In genomic region chr12:103782399-103782798, GRCh38 we compare ENCODE assay signal across 21 cellular contexts.
"Had no signal": no experiment of that assay in that cellular context is flagged by ENCODE, and none has a peak within 500 bp of the region (broad histone marks: within the 10 kb centered on the region; RNA-seq: fewer than 3 reads in every experiment).

No MANE protein-coding gene starts in this region.

- H3K4me1 ChIP-seq: colonic mucosa, foreskin keratinocyte had no signal

- H3K9me3 ChIP-seq: colonic mucosa, esophagus muscularis mucosa, esophagus squamous epithelium, gastroesophageal sphincter had no signal

- ATAC-seq: effector memory CD8-positive, alpha-beta T cell; esophagus mucosa; foreskin keratinocyte; gastroesophageal sphincter had no signal

- H3K4me3 ChIP-seq: colonic mucosa, coronary artery, dorsolateral prefrontal cortex, esophagus muscularis mucosa, esophagus squamous epithelium, gastroesophageal sphincter had no signal

- DNase-seq: cerebellar nuclear complex; colonic mucosa; cortex of kidney; dermis blood vessel endothelial cell; dorsolateral prefrontal cortex; effector CD4-positive, alpha-beta T cell; effector CD8-positive, alpha-beta T cell; effector memory CD4-positive, alpha-beta T cell; effector memory CD8-positive, alpha-beta T cell; endodermal cell; erythroblast; esophagus squamous epithelium; foreskin fibroblast; foreskin keratinocyte; foreskin melanocyte; glutamatergic neuron had no signal

- H3K27me3 ChIP-seq: colonic mucosa, dorsolateral prefrontal cortex, esophagus muscularis mucosa, esophagus squamous epithelium, foreskin keratinocyte, gastroesophageal sphincter had no signal

- H3K27ac ChIP-seq: colonic mucosa, coronary artery, dorsolateral prefrontal cortex, epithelial cell of prostate, esophagus muscularis mucosa, esophagus squamous epithelium, foreskin keratinocyte, gastroesophageal sphincter had no signal

- H3K36me3 ChIP-seq: colonic mucosa had no signal
